1 cellular context compared by ENCODE assay signal in the genomic region with DNA sequence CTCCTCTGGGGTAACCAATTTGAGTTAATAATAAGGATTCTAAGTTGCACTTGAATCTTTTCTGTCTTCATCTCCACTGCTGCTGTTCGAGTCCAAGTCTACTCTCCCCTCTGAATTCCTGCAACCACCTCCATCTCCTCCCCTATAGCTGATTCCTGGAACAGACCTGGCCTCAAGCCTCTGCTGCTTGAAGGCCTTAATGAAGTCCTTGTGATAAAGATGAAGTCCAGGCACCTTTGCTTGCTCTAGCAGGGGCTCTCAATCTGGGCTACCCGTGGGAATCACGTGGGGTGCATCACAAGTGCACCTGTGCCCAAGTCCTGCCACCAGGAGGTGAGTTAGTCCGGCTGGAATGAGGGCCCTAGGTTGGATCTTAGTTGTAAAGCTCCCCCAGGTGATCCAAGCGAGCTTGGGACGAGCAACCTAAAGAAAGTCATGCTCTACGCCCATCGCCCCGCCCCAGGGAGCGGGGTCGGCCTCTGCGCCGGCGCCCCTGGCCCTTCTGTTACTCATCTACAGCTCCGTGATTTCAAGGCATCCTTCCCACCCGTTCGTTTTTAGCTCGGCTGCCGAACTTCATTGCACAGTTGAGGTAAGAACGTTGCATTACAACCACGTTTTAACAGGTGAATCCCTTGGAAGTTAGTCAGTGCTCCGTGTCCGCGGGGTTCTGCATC.
TF ChIP-seq lines count a peak whose summit lies in the region.

No MANE protein-coding gene starts in this region.

TF ChIP-seq in HCT116, 20 proteins besides CTCF, POLR2A, EP300 and RAD21 (continued from another document):
- TF ChIP-seq YY1 (IDR thresholded peaks at IDR 0.05; ENCODE audit: extremely low read depth, insufficient replicate concordance, low read depth, low read length) (no peak), CBX3 (IDR thresholded peaks at IDR 0.05; ENCODE audit: low read depth) (no peak), EZH2 (IDR thresholded peaks at IDR 0.05) (no peak), ZBTB33 (IDR thresholded peaks at IDR 0.05; ENCODE audit: extremely low read depth, insufficient replicate concordance, low read length) (no peak), SRF (IDR thresholded peaks at IDR 0.05; ENCODE audit: low read depth) (no peak), EGR1 (IDR thresholded peaks at IDR 0.05; ENCODE audit: low read depth) (no peak), REST (IDR thresholded peaks at IDR 0.05; ENCODE audit: low read depth) (no peak), TCF7L2 (IDR thresholded peaks at IDR 0.05; ENCODE audit: borderline replicate concordance, extremely low read depth, insufficient read depth, insufficient read length) (no peak), ZNF274 (IDR thresholded peaks at IDR 0.05; ENCODE audit: low read depth, low read length) (no peak)
- TF ChIP-seq, protein P1, sequence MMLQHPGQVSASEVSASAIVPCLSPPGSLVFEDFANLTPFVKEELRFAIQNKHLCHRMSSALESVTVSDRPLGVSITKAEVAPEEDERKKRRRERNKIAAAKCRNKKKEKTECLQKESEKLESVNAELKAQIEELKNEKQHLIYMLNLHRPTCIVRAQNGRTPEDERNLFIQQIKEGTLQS (IDR thresholded peaks at IDR 0.05) = no peak
- TF ChIP-seq, protein P2, sequence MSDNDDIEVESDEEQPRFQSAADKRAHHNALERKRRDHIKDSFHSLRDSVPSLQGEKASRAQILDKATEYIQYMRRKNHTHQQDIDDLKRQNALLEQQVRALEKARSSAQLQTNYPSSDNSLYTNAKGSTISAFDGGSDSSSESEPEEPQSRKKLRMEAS (IDR thresholded peaks at IDR 0.05) = no peak
TF ChIP-seq in HCT116: peak in this region for 0.
